Comparison of ENCODE assay signal across 8 cellular contexts in genomic region chr1:143803904-143804539, GRCh38.
DNase-seq lines count a peak whose midpoint lies in the region; ATAC-seq and TF ChIP-seq lines count a peak whose summit lies in the region.
"Not testable (repeated sequence)": the region's sequence is repeated elsewhere in the genome, so short reads cannot be mapped to it uniquely, and the experiment has no call there.

No MANE protein-coding gene starts in this region.

- not testable (repeated sequence) for H3K79me1 ChIP-seq in mesendoderm (ENCODE audit: low read length)

- H3K56ac ChIP-seq in mesendoderm (ENCODE audit: low read length) = not testable (repeated sequence)

- H3K27me3 Mint-ChIP-seq in activated B cell treated with CpG ODN at 0.5 μM for 24 hours = not testable (repeated sequence)

- not testable (repeated sequence) for H3K27ac ChIP-seq in mesendoderm (ENCODE audit: low read depth, low read length)

- not testable (repeated sequence) for H2BK5ac ChIP-seq in mesendoderm (ENCODE audit: low read length)

- H3K36me3 ChIP-seq in mesendoderm (ENCODE audit: control insufficient read depth, insufficient read depth, low read length) = not testable (repeated sequence)

- not testable (repeated sequence) for H3K4ac ChIP-seq in mesendoderm (ENCODE audit: low read depth, low read length)

- CTCF ChIA-PET in AG04449 (lab: Yijun Ruan, JAX); activated B cell treated with CpG ODN at 0.5 μM for 24 hours (lab: Charles Lee): not testable (repeated sequence)

- H3K36me3 Mint-ChIP-seq in activated B cell treated with CpG ODN at 0.5 μM for 24 hours (ENCODE audit: low read depth) = not testable (repeated sequence)

- H3K4me3 ChIP-seq in AG04449 (ENCODE audit: low read depth, low read length) (peak overlapping the region; percentile 57), astrocyte of the spinal cord (ENCODE audit: low read depth, low read length) (peak overlapping the region; percentile 58)
- H3K4me3 ChIP-seq in mesendoderm (ENCODE audit: low read length) = not testable (repeated sequence)

- WGBS in mesendoderm (ENCODE audit: extremely low coverage, insufficient coverage, low lambda C conversion rate) = no CpG with 5 or more reads among the region's 29 CpGs

- not testable (repeated sequence) for H3K4me1 Mint-ChIP-seq in activated B cell treated with CpG ODN at 0.5 μM for 24 hours

- peak overlapping the region; percentile 59 for H3K27ac Mint-ChIP-seq in activated B cell treated with CpG ODN at 0.5 μM for 24 hours

- H2AK5ac ChIP-seq in mesendoderm (ENCODE audit: low read length) = not testable (repeated sequence)

- H3K79me2 ChIP-seq in mesendoderm (ENCODE audit: control insufficient read depth, insufficient read depth, low read length) = not testable (repeated sequence)

- not testable (repeated sequence) for TF ChIP-seq CTCF in AG04449 (IDR thresholded peaks at IDR 0.05; ENCODE audit: insufficient read depth, low read length, missing control alignments); activated B cell treated with CpG ODN at 0.5 μM for 24 hours (IDR thresholded peaks at IDR 0.05); astrocyte of the spinal cord (IDR thresholded peaks at IDR 0.05; ENCODE audit: low read depth, low read length)

- DNase-seq in AG04449 (ENCODE audit: low read depth, low spot score); activated B cell treated with CpG ODN at 0.5 μM for 24 hours: not testable (repeated sequence)
- DNase-seq in HT-29 (ENCODE audit: low spot score) (peak; percentile 53), astrocyte of the spinal cord (ENCODE audit: low read depth, low spot score) (peak; percentile 45), germinal center (ENCODE audit: low spot score) (peak; percentile 1), mesendoderm (peak; percentile 14)
- peak; percentile 3 to 27 (median 25) for DNase-seq in stimulated activated CD4-positive, alpha-beta T cell treated with anti-CD3 and anti-CD28 coated beads, Interleukin-12 subunit alpha, Interleukin-12 subunit beta, amount 100 ng/mL, for 48 hours (ENCODE audit: low read depth in 2 of 3, low spot score in 1 of 3)

- H3K9ac ChIP-seq in mesendoderm (ENCODE audit: low read length) = not testable (repeated sequence)

- H4K8ac ChIP-seq in mesendoderm (ENCODE audit: low read depth, low read length) = not testable (repeated sequence)

- not testable (repeated sequence) for H3K18ac ChIP-seq in mesendoderm (ENCODE audit: low read length)

- H4K5ac ChIP-seq in mesendoderm (ENCODE audit: low read length) = not testable (repeated sequence)

- POLR2A ChIA-PET in AG04449 (lab: Yijun Ruan, JAX); activated B cell treated with CpG ODN at 0.5 μM for 24 hours (lab: Charles Lee): not testable (repeated sequence)

- not testable (repeated sequence) for H3K9me3 Mint-ChIP-seq in activated B cell treated with CpG ODN at 0.5 μM for 24 hours

- intact Hi-C loops in activated B cell treated with CpG ODN at 0.5 μM for 24 hours (cut with micrococcal nuclease) = not testable (repeated sequence)

- peak; percentile 68 for ATAC-seq in GM18907 (IDR thresholded peaks at IDR 0.05; ENCODE audit: unreplicated experiment)
- not testable (repeated sequence) for ATAC-seq in activated B cell treated with CpG ODN at 0.5 μM for 24 hours (ENCODE audit: low read depth)

- in situ Hi-C loops in astrocyte of the spinal cord (cut with HindIII; ENCODE audit: low sequenced_read_pairs) = not testable (repeated sequence)

- peak overlapping the region; percentile 76 for H3K4me3 Mint-ChIP-seq in activated B cell treated with CpG ODN at 0.5 μM for 24 hours

- H2BK120ac ChIP-seq in mesendoderm (ENCODE audit: low read depth, low read length) = not testable (repeated sequence)

- H3K23ac ChIP-seq in mesendoderm (ENCODE audit: low read length) = not testable (repeated sequence)

- not testable (repeated sequence) for H3K4me2 ChIP-seq in mesendoderm (ENCODE audit: low read length)

- not testable (repeated sequence) for H2BK15ac ChIP-seq in mesendoderm (replicated peaks; ENCODE audit: low read depth)

- H3K27me3 ChIP-seq in mesendoderm (ENCODE audit: insufficient read depth, low read length, poor library complexity) = not testable (repeated sequence)

- not testable (repeated sequence) for H3K4me1 ChIP-seq in mesendoderm (ENCODE audit: control insufficient read depth, low read depth, low read length)
